9 cellular contexts compared by ENCODE assay signal in the genomic region with DNA sequence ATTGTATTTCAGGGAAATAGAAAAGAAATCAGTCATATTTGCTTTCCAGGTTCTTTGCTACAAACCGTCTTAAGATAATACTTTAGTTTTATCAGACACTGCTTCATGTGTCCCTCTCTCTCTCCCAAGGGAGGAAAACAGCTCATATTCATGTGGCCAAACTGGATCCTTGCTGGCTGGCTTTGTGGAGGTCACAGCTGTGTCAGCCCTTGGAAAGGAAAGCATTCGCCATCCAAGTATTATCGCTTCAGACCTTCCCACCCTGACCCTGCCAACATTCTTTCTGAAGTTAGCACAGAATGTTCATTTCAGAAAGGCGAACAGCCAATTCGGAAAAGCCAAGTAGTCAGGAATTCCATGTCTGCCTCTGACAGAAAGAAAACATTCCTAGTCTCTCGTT.
DNase-seq lines count a peak whose midpoint lies in the region; ATAC-seq and TF ChIP-seq lines count a peak whose summit lies in the region.
"Had no signal": no experiment of that assay in that cellular context is flagged by ENCODE, and none has a peak within 500 bp of the region (broad histone marks: within the 10 kb centered on the region; RNA-seq: fewer than 3 reads in every experiment).

No MANE protein-coding gene starts in this region.

- no peak overlapping the region for H2AFZ ChIP-seq in osteoblast (ENCODE audit: low read length)

- peak overlapping the region; percentile 60 for H3K4me2 ChIP-seq in osteoblast (ENCODE audit: insufficient read depth, low read length)

- no peaks in the 10 kb centered on the region for H3K27me3 ChIP-seq in cardiac muscle cell
- H3K27me3 ChIP-seq in osteoblast (ENCODE audit: insufficient read depth, low read length), result no peaks in the 10 kb centered on the region

- no peaks in the 10 kb centered on the region for H3K9me3 ChIP-seq in cardiac muscle cell (ENCODE audit: low read depth)
- H3K9me3 ChIP-seq in osteoblast (ENCODE audit: low read depth, low read length), result no peaks in the 10 kb centered on the region

- H3K4me1 ChIP-seq in cardiac muscle cell (ENCODE audit: low read depth) (no peaks in the 10 kb centered on the region), osteoblast (ENCODE audit: insufficient read depth, low read length) (peaks cover 28% of the 10 kb centered on the region)

- H3K79me2 ChIP-seq in osteoblast (ENCODE audit: insufficient read depth, low read length), result no peaks in the 10 kb centered on the region

- peak overlapping the region; percentile 63 for H3K27ac ChIP-seq in cardiac muscle cell
- H3K27ac ChIP-seq in osteoblast (ENCODE audit: low read depth, low read length), result peak overlapping the region; percentile 69

- no peak for TF ChIP-seq CTCF in astrocyte of the spinal cord (IDR thresholded peaks at IDR 0.05; ENCODE audit: low read depth, low read length)
- TF ChIP-seq CTCF in cardiac muscle cell (IDR thresholded peaks at IDR 0.05; ENCODE audit: low read depth, low read length), result no peak
- no peak for TF ChIP-seq CTCF in osteoblast (IDR thresholded peaks at IDR 0.05; ENCODE audit: extremely low read depth, low read depth, low read length)

- H4K20me1 ChIP-seq in osteoblast (ENCODE audit: insufficient read depth, low read length), result no peaks in the 10 kb centered on the region

- in situ Hi-C loops in astrocyte of the spinal cord (cut with HindIII; ENCODE audit: low sequenced_read_pairs), result no loop called here

- no peaks in the 10 kb centered on the region for H3K36me3 ChIP-seq in cardiac muscle cell
- no peaks in the 10 kb centered on the region for H3K36me3 ChIP-seq in osteoblast (ENCODE audit: insufficient read depth, low read length)

- H3K4me3 ChIP-seq in astrocyte of the spinal cord (ENCODE audit: low read depth, low read length), result no peak overlapping the region
- no peak overlapping the region for H3K4me3 ChIP-seq in cardiac muscle cell
- peak overlapping the region; percentile 13 for H3K4me3 ChIP-seq in osteoblast (ENCODE audit: insufficient read depth, low read length)

- ATAC-seq in HG03095 (IDR thresholded peaks at IDR 0.05; ENCODE audit: unreplicated experiment), result no peak
- ATAC-seq: activated CD8-positive, alpha-beta memory T cell treated with anti-CD3 and anti-CD28 coated beads, Interleukin-2, amount 10 ng/mL, durations not matched to agents 7 days and 5 days had no signal

- DNase-seq in astrocyte of the spinal cord (ENCODE audit: low read depth, low spot score) (peak; percentile 78), cardiac muscle cell (ENCODE audit: low read depth in 1 of 2, low spot score in 1 of 2) (peak in 1 of 2 donors; percentile 94), osteoblast (ENCODE audit: insufficient read length, low spot score, missing footprints) (peak; percentile 69), ureter (ENCODE audit: low spot score) (peak; percentile 74), NCI-H2171 (lab: John Stamatoyannopoulos, UW) (no peak)
- no peak for DNase-seq in activated CD8-positive, alpha-beta memory T cell treated with anti-CD3 and anti-CD28 coated beads, Interleukin-2, amount 50 U/mL, for 4 hours
- DNase-seq: activated CD8-positive, alpha-beta memory T cell treated with anti-CD3 and anti-CD28 coated beads, Interleukin-2, amount 10 ng/mL, durations not matched to agents 7 days and 5 days; NCI-H1105 treated with DMSO at 0.1 percent for 48 hours had no signal

Comparison
In these comparisons a context has a peak if more than half of its experiments do, and no peak if none do; other contexts are left out.
1. DNase-seq: peak in astrocyte of the spinal cord (single experiment), osteoblast (single experiment) and ureter (single experiment); none in activated CD8-positive, alpha-beta memory T cell treated with anti-CD3 and anti-CD28 coated beads, Interleukin-2, amount 50 U/mL, for 4 hours (single experiment) and NCI-H2171 (single experiment).